8 cellular contexts compared by ENCODE assay signal in the genomic region with DNA sequence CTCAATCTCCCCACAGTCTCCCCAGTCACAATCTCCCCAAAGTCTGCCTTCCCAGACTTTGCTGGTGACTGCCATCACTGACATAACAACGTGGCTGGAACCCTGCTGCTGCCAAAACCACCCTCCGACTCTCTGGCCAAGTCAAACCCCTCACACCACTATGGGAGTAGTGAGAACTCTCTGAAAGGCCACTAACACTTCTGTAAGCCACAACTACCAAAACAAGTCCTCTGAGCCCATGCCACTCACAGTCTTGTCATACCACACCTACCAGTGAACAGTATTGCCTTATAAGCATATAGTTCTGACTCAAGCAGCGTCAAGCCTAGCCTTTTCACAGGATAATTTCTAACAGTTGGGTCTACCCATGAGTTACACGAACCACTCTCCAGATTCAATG. TPM values are rescaled to one million over a fixed set of nuclear protein-coding genes. Genes with fewer than 3 reads are reported as not detected.
DNase-seq lines count a peak whose midpoint lies in the region; ATAC-seq and TF ChIP-seq lines count a peak whose summit lies in the region.
"Not testable (repeated sequence)": the region's sequence is repeated elsewhere in the genome, so short reads cannot be mapped to it uniquely, and the experiment has no call there.

No MANE protein-coding gene starts in this region.

- not testable (repeated sequence) for H3K4me3 Mint-ChIP-seq in activated CD8-positive, alpha-beta T cell treated with anti-CD3 and anti-CD28 coated beads for 36 hours; activated T-cell treated with anti-CD3 and anti-CD28 coated beads, Interleukin-2, amount 50 U/mL, for 72 hours; dendritic cell treated with granulocyte-macrophage colony-stimulating factor and Interleukin-4, amounts not matched to agents 40 ng/mL and 50 ng/mL, for 4 days
- peak overlapping the region in 4 of 5 donors; percentile 47 to 74 (median 70) for H3K4me3 Mint-ChIP-seq in immature natural killer cell
- H3K4me3 Mint-ChIP-seq in stimulated activated effector memory CD8-positive, alpha-beta T cell treated with anti-CD3 and anti-CD28 coated beads, Interleukin-12 subunit alpha, Interleukin-12 subunit beta, amount 100 ng/mL, for 72 hours: peak overlapping the region; percentile 15

- H3K27me3 ChIP-seq in aorta (ENCODE audit: control insufficient read depth in 1 of 2, insufficient read depth in 2 of 2, low read length in 1 of 2): not testable (repeated sequence)

- peak overlapping the region; percentile 47 for H3K27ac Mint-ChIP-seq in activated CD8-positive, alpha-beta T cell treated with anti-CD3 and anti-CD28 coated beads for 36 hours
- H3K27ac Mint-ChIP-seq in activated T-cell treated with anti-CD3 and anti-CD28 coated beads, Interleukin-2, amount 50 U/mL, for 72 hours: peak overlapping the region; percentile 62
- peak overlapping the region; percentile 17 to 91 for H3K27ac Mint-ChIP-seq in activated naive CD4-positive, alpha-beta T cell treated with anti-CD3 and anti-CD28 coated beads, Interleukin-2, amount 50 U/mL, for 72 hours
- peak overlapping the region; percentile 30 for H3K27ac Mint-ChIP-seq in dendritic cell treated with granulocyte-macrophage colony-stimulating factor and Interleukin-4, amounts not matched to agents 40 ng/mL and 50 ng/mL, for 4 days
- peak overlapping the region; percentile 64 to 93 (median 90) for H3K27ac Mint-ChIP-seq in immature natural killer cell
- H3K27ac Mint-ChIP-seq in stimulated activated effector memory CD8-positive, alpha-beta T cell treated with anti-CD3 and anti-CD28 coated beads, Interleukin-12 subunit alpha, Interleukin-12 subunit beta, amount 100 ng/mL, for 72 hours: peak overlapping the region; percentile 86

- not testable (repeated sequence) for H3K27me3 Mint-ChIP-seq in activated CD8-positive, alpha-beta T cell treated with anti-CD3 and anti-CD28 coated beads for 36 hours; activated T-cell treated with anti-CD3 and anti-CD28 coated beads, Interleukin-2, amount 50 U/mL, for 72 hours (ENCODE audit: low read depth); dendritic cell treated with granulocyte-macrophage colony-stimulating factor and Interleukin-4, amounts not matched to agents 40 ng/mL and 50 ng/mL, for 4 days; immature natural killer cell (ENCODE audit: low read depth in 3 of 3)

- not testable (repeated sequence) for H3K4me1 Mint-ChIP-seq in activated CD8-positive, alpha-beta T cell treated with anti-CD3 and anti-CD28 coated beads for 36 hours (ENCODE audit: low read depth); activated T-cell treated with anti-CD3 and anti-CD28 coated beads, Interleukin-2, amount 50 U/mL, for 72 hours (ENCODE audit: low read depth); stimulated activated effector memory CD8-positive, alpha-beta T cell treated with anti-CD3 and anti-CD28 coated beads, Interleukin-12 subunit alpha, Interleukin-12 subunit beta, amount 100 ng/mL, for 72 hours
- peaks cover 10% of the 10 kb centered on the region for H3K4me1 Mint-ChIP-seq in dendritic cell treated with granulocyte-macrophage colony-stimulating factor and Interleukin-4, amounts not matched to agents 40 ng/mL and 50 ng/mL, for 4 days (ENCODE audit: low read depth)
- H3K4me1 Mint-ChIP-seq in immature natural killer cell: peaks cover 10 to 14% of the 10 kb centered on the region in 2 donors

- peak; percentile 82 for ATAC-seq in activated CD8-positive, alpha-beta T cell treated with anti-CD3 and anti-CD28 coated beads for 36 hours
- ATAC-seq in activated T-cell treated with anti-CD3 and anti-CD28 coated beads, Interleukin-2, amount 50 U/mL, for 72 hours (replicated peaks in 1 of 2): peak; percentile 87 to 96
- ATAC-seq in activated naive CD4-positive, alpha-beta T cell treated with anti-CD3 and anti-CD28 coated beads, Interleukin-2, amount 50 U/mL, for 72 hours: peak; percentile 64 to 89
- peak; percentile 100 for ATAC-seq in stimulated activated effector memory CD8-positive, alpha-beta T cell treated with anti-CD3 and anti-CD28 coated beads, Interleukin-12 subunit alpha, Interleukin-12 subunit beta, amount 100 ng/mL, for 72 hours
- ATAC-seq in aorta (ENCODE audit: low FRiP score): peak; percentile 11

- not testable (repeated sequence) for H3K9me3 Mint-ChIP-seq in activated CD8-positive, alpha-beta T cell treated with anti-CD3 and anti-CD28 coated beads for 36 hours; activated T-cell treated with anti-CD3 and anti-CD28 coated beads, Interleukin-2, amount 50 U/mL, for 72 hours; activated naive CD4-positive, alpha-beta T cell treated with anti-CD3 and anti-CD28 coated beads, Interleukin-2, amount 50 U/mL, for 72 hours; dendritic cell treated with granulocyte-macrophage colony-stimulating factor and Interleukin-4, amounts not matched to agents 40 ng/mL and 50 ng/mL, for 4 days; immature natural killer cell; stimulated activated effector memory CD8-positive, alpha-beta T cell treated with anti-CD3 and anti-CD28 coated beads, Interleukin-12 subunit alpha, Interleukin-12 subunit beta, amount 100 ng/mL, for 72 hours

- CTCF ChIA-PET in activated CD8-positive, alpha-beta T cell treated with anti-CD3 and anti-CD28 coated beads for 36 hours (lab: Charles Lee): not testable (repeated sequence)

- H3K36me3 Mint-ChIP-seq in activated CD8-positive, alpha-beta T cell treated with anti-CD3 and anti-CD28 coated beads for 36 hours (ENCODE audit: low read depth); activated T-cell treated with anti-CD3 and anti-CD28 coated beads, Interleukin-2, amount 50 U/mL, for 72 hours (ENCODE audit: insufficient read depth in 2 of 2); activated naive CD4-positive, alpha-beta T cell treated with anti-CD3 and anti-CD28 coated beads, Interleukin-2, amount 50 U/mL, for 72 hours; immature natural killer cell: not testable (repeated sequence)
- peaks cover 15% of the 10 kb centered on the region for H3K36me3 Mint-ChIP-seq in dendritic cell treated with granulocyte-macrophage colony-stimulating factor and Interleukin-4, amounts not matched to agents 40 ng/mL and 50 ng/mL, for 4 days (ENCODE audit: low read depth)
- peaks cover 39% of the 10 kb centered on the region for H3K36me3 Mint-ChIP-seq in stimulated activated effector memory CD8-positive, alpha-beta T cell treated with anti-CD3 and anti-CD28 coated beads, Interleukin-12 subunit alpha, Interleukin-12 subunit beta, amount 100 ng/mL, for 72 hours

- H3K4me3 ChIP-seq in NB4 (ENCODE audit: low read depth, low read length); aorta (ENCODE audit: low read length in 2 of 2): not testable (repeated sequence)

- WGBS in aorta, 2 donors: 64 to 71% methylated on average over 2 of the region's 4 CpGs

- not testable (repeated sequence) for H3K9me3 ChIP-seq in aorta (ENCODE audit: control insufficient read depth, low read length)

- intact Hi-C loops in activated CD8-positive, alpha-beta T cell treated with anti-CD3 and anti-CD28 coated beads for 36 hours (cut with micrococcal nuclease); dendritic cell treated with granulocyte-macrophage colony-stimulating factor and Interleukin-4, amounts not matched to agents 40 ng/mL and 50 ng/mL, for 4 days (cut with micrococcal nuclease); aorta (cut with DNase I): not testable (repeated sequence)

- TF ChIP-seq POLR2A in NB4 (IDR thresholded peaks at IDR 0.05; ENCODE audit: extremely low read depth, insufficient read length): not testable (repeated sequence)

- not testable (repeated sequence) for H3K27ac ChIP-seq in aorta (ENCODE audit: low read depth in 1 of 2, low read length in 2 of 2)

- not testable (repeated sequence) for H3K4me1 ChIP-seq in aorta (ENCODE audit: control insufficient read depth in 1 of 2, insufficient read depth in 2 of 2, low read length in 2 of 2)

- TF ChIP-seq CTCF in NB4 (IDR thresholded peaks at IDR 0.05; ENCODE audit: low read depth, low read length); activated CD8-positive, alpha-beta T cell treated with anti-CD3 and anti-CD28 coated beads for 36 hours (IDR thresholded peaks at IDR 0.05): not testable (repeated sequence)

- POLR2A ChIA-PET in activated CD8-positive, alpha-beta T cell treated with anti-CD3 and anti-CD28 coated beads for 36 hours (lab: Charles Lee): not testable (repeated sequence)

- H3K36me3 ChIP-seq in aorta (ENCODE audit: control insufficient read depth in 1 of 2, insufficient read depth in 2 of 2, low read length in 1 of 2): not testable (repeated sequence)

- DNase-seq in NB4 (ENCODE audit: low read depth) (peak; percentile 5), immature natural killer cell (peak; percentile 56 to 69 (median 62))
- DNase-seq in activated CD8-positive, alpha-beta T cell treated with anti-CD3 and anti-CD28 coated beads for 36 hours; activated T-cell treated with anti-CD3 and anti-CD28 coated beads, Interleukin-2, amount 50 U/mL, for 72 hours; activated naive CD4-positive, alpha-beta T cell treated with anti-CD3 and anti-CD28 coated beads, Interleukin-2, amount 50 U/mL, for 72 hours (ENCODE audit: low spot score in 2 of 2); aorta: not testable (repeated sequence)
- DNase-seq in stimulated activated effector memory CD8-positive, alpha-beta T cell treated with anti-CD3 and anti-CD28 coated beads, Interleukin-12 subunit alpha, Interleukin-12 subunit beta, amount 100 ng/mL, for 72 hours (ENCODE audit: low spot score in 2 of 2): peak in 1 of 2 donors; percentile 65

RNA-seq across cellular contexts. Expression of a gene that starts 32.7 kb away (rescaled TPM):
- total RNA-seq in activated CD8-positive, alpha-beta T cell treated with anti-CD3 and anti-CD28 coated beads for 36 hours: 1 to 10 TPM in 1 of 2 experiments, under 1 TPM in 1; 0.45 to 1.3 TPM
- total RNA-seq in activated T-cell treated with anti-CD3 and anti-CD28 coated beads, Interleukin-2, amount 50 U/mL, for 72 hours: 1 to 10 TPM; 4.4 to 5.7 TPM
- total RNA-seq in activated naive CD4-positive, alpha-beta T cell treated with anti-CD3 and anti-CD28 coated beads, Interleukin-2, amount 50 U/mL, for 72 hours: 1 to 10 TPM in 1 of 2 donors, under 1 TPM in 1; 0.50 to 2.3 TPM
- polyA plus RNA-seq in immature natural killer cell: under 1 TPM in 2 of 3 donors, not detected in 1; 0.52 to 0.67 TPM
- 1 to 10 TPM; 2.0 to 9.0 TPM for total RNA-seq in aorta
- polyA plus RNA-seq in aorta: 1 to 10 TPM; 2.3 to 8.2 TPM

Comparison
In these comparisons a context has a peak if more than half of its experiments do, and no peak if none do; other contexts are left out.
1. ATAC-seq: peak in every context shown above with its lines; median percentile 100 in stimulated activated effector memory CD8-positive, alpha-beta T cell treated with anti-CD3 and anti-CD28 coated beads, Interleukin-12 subunit alpha, Interleukin-12 subunit beta, amount 100 ng/mL, for 72 hours; 92 in activated T-cell treated with anti-CD3 and anti-CD28 coated beads, Interleukin-2, amount 50 U/mL, for 72 hours; 82 in activated CD8-positive, alpha-beta T cell treated with anti-CD3 and anti-CD28 coated beads for 36 hours; 76 in activated naive CD4-positive, alpha-beta T cell treated with anti-CD3 and anti-CD28 coated beads, Interleukin-2, amount 50 U/mL, for 72 hours; 11 in aorta.
2. H3K27ac Mint-ChIP-seq: peak in every context shown above with its lines; median percentile 90 in immature natural killer cell; 86 in stimulated activated effector memory CD8-positive, alpha-beta T cell treated with anti-CD3 and anti-CD28 coated beads, Interleukin-12 subunit alpha, Interleukin-12 subunit beta, amount 100 ng/mL, for 72 hours; 62 in activated T-cell treated with anti-CD3 and anti-CD28 coated beads, Interleukin-2, amount 50 U/mL, for 72 hours; 54 in activated naive CD4-positive, alpha-beta T cell treated with anti-CD3 and anti-CD28 coated beads, Interleukin-2, amount 50 U/mL, for 72 hours; 47 in activated CD8-positive, alpha-beta T cell treated with anti-CD3 and anti-CD28 coated beads for 36 hours; 30 in dendritic cell treated with granulocyte-macrophage colony-stimulating factor and Interleukin-4, amounts not matched to agents 40 ng/mL and 50 ng/mL, for 4 days.